In the genomic region with DNA sequence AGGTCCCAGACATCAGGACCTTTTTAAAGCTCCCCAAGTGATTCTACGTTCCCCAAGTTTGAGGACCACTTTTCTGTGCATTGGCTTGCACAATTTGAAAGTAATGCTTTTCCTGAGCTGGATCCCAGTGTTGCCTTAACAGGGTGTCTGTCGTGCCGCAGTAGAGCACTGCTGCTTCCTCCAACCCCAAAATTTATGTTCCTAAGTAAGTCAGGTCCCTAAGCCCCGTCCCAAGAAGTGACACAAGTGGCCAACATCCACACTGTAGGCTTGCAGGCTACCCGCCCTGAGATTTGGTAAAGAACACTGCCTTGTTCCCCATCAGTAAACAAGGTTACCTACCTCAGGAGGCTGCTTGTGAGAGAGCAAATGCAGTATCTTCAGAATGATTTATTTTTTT, we compare ENCODE assay signal across 1 cellular context.
TF ChIP-seq lines count a peak whose summit lies in the region.

No MANE protein-coding gene starts in this region.

TF ChIP-seq in A549, 52 proteins besides CTCF, POLR2A, EP300 and RAD21 (continued from another document):
- TF ChIP-seq, protein P1, sequence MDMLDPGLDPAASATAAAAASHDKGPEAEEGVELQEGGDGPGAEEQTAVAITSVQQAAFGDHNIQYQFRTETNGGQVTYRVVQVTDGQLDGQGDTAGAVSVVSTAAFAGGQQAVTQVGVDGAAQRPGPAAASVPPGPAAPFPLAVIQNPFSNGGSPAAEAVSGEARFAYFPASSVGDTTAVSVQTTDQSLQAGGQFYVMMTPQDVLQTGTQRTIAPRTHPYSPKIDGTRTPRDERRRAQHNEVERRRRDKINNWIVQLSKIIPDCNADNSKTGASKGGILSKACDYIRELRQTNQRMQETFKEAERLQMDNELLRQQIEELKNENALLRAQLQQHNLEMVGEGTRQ (IDR thresholded peaks at IDR 0.05), result no peak
- TF ChIP-seq RFX5 (IDR thresholded peaks at IDR 0.05) (no peak), JUNB (IDR thresholded peaks at IDR 0.05) (no peak), HOXB5 (CRISPR knock-in tag; IDR thresholded peaks at IDR 0.05) (no peak), RARB (CRISPR knock-in tag; IDR thresholded peaks at IDR 0.05) (no peak), KDM5A (IDR thresholded peaks at IDR 0.05) (no peak), HOXB13 (CRISPR knock-in tag; IDR thresholded peaks at IDR 0.05; ENCODE audit: low read depth) (no peak), MAZ (IDR thresholded peaks at IDR 0.05; ENCODE audit: borderline replicate concordance, low read depth, low read length) (no peak), RNF2 (IDR thresholded peaks at IDR 0.05; ENCODE audit: borderline replicate concordance, low read depth) (no peak)
- TF ChIP-seq, protein P2, sequence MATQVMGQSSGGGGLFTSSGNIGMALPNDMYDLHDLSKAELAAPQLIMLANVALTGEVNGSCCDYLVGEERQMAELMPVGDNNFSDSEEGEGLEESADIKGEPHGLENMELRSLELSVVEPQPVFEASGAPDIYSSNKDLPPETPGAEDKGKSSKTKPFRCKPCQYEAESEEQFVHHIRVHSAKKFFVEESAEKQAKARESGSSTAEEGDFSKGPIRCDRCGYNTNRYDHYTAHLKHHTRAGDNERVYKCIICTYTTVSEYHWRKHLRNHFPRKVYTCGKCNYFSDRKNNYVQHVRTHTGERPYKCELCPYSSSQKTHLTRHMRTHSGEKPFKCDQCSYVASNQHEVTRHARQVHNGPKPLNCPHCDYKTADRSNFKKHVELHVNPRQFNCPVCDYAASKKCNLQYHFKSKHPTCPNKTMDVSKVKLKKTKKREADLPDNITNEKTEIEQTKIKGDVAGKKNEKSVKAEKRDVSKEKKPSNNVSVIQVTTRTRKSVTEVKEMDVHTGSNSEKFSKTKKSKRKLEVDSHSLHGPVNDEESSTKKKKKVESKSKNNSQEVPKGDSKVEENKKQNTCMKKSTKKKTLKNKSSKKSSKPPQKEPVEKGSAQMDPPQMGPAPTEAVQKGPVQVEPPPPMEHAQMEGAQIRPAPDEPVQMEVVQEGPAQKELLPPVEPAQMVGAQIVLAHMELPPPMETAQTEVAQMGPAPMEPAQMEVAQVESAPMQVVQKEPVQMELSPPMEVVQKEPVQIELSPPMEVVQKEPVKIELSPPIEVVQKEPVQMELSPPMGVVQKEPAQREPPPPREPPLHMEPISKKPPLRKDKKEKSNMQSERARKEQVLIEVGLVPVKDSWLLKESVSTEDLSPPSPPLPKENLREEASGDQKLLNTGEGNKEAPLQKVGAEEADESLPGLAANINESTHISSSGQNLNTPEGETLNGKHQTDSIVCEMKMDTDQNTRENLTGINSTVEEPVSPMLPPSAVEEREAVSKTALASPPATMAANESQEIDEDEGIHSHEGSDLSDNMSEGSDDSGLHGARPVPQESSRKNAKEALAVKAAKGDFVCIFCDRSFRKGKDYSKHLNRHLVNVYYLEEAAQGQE (IDR thresholded peaks at IDR 0.05), result no peak
- TF ChIP-seq, protein P3, sequence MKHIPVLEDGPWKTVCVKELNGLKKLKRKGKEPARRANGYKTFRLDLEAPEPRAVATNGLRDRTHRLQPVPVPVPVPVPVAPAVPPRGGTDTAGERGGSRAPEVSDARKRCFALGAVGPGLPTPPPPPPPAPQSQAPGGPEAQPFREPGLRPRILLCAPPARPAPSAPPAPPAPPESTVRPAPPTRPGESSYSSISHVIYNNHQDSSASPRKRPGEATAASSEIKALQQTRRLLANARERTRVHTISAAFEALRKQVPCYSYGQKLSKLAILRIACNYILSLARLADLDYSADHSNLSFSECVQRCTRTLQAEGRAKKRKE (CRISPR knock-in tag; IDR thresholded peaks at IDR 0.05; ENCODE audit: low read depth), result no peak
